In the genomic region with DNA sequence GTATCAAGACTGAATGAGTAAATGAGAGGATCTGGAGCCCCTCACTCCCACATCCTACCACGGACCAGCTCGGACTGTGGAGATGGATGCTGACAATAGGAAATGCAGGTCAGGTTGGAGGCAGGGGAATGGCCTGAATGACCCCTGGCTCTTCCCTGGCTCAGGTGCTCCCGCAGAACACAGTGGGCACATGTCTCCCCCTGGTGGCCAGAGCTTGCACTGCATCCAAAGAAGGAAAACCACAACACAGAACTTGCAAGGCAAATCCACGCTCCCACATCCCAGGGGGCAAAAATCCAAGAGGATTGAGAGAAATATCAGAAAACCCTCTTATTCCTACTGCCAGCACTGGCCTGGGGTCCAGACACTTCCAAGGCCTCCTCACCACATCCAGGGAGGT, we compare ENCODE assay signal across 8 cellular contexts.
A peak's percentile ranks its signal among the peaks of the same experiment; 100 is the strongest.
DNase-seq lines count a peak whose midpoint lies in the region; ATAC-seq, FAIRE-seq and TF ChIP-seq lines count a peak whose summit lies in the region.
"Not testable (repeated sequence)": the region's sequence is repeated elsewhere in the genome, so short reads cannot be mapped to it uniquely, and the experiment has no call there.

No MANE protein-coding gene starts in this region.

- peak; percentile 47 to 52 for ATAC-seq in CD4-positive, CD25-positive, alpha-beta regulatory T cell (ENCODE audit: low read depth in 2 of 2)
- ATAC-seq in GM23338 (peak; percentile 73), SK-N-SH treated with all-trans-retinoic acid at 6 μM for 48 hours (peak; percentile 63), left lobe of liver (peak; percentile 82), natural killer cell (peak in 2 of 3 donors; percentile 60 to 74)
- peak; percentile 62 for ATAC-seq in activated T-helper 17 cell treated with anti-CD3 and anti-CD28 coated beads, Interleukin-2, amount 50 U/mL, for 72 hours (replicated peaks)

- POLR2A ChIA-PET in endothelial cell of umbilical vein (lab: Charles Lee) = not testable (repeated sequence)

- H3K27ac Mint-ChIP-seq in CD4-positive, CD25-positive, alpha-beta regulatory T cell; GM23338; activated T-helper 17 cell treated with anti-CD3 and anti-CD28 coated beads, Interleukin-2, amount 50 U/mL, for 72 hours; natural killer cell: not testable (repeated sequence)

- dilution Hi-C loops in endothelial cell of umbilical vein (cut with MboI; ENCODE audit: extremely low pct_ligation_motif_present, low sequenced_read_pairs) = not testable (repeated sequence)

- DNase-seq in CD4-positive, CD25-positive, alpha-beta regulatory T cell; GM23338 (ENCODE audit: low spot score); endothelial cell of umbilical vein (ENCODE audit: low read depth, low spot score); left lobe of liver (ENCODE audit: low spot score); natural killer cell; urothelium cell line (ENCODE audit: low spot score): not testable (repeated sequence)

- CTCF ChIA-PET in endothelial cell of umbilical vein (lab: Charles Lee) = not testable (repeated sequence)

- H3K27me3 ChIP-seq in CD4-positive, CD25-positive, alpha-beta regulatory T cell (ENCODE audit: control insufficient read depth, insufficient read depth, low read length); GM23338 (ENCODE audit: insufficient read depth); endothelial cell of umbilical vein (ENCODE audit: control insufficient read depth in 2 of 2, insufficient read depth in 2 of 2, low read length in 2 of 2): not testable (repeated sequence)

- intact Hi-C loops in endothelial cell of umbilical vein (cut with micrococcal nuclease); natural killer cell (cut with micrococcal nuclease): not testable (repeated sequence)

- H3K9me1 ChIP-seq in endothelial cell of umbilical vein (replicated peaks; ENCODE audit: control insufficient read depth, extremely low read depth, insufficient read depth, low read length) = not testable (repeated sequence)

- not testable (repeated sequence) for H3F3A ChIP-seq in GM23338 (replicated peaks; ENCODE audit: low read depth)

- not testable (repeated sequence) for H3K27me3 Mint-ChIP-seq in CD4-positive, CD25-positive, alpha-beta regulatory T cell; GM23338 (ENCODE audit: insufficient read depth, low read depth, poor library complexity); activated T-helper 17 cell treated with anti-CD3 and anti-CD28 coated beads, Interleukin-2, amount 50 U/mL, for 72 hours; natural killer cell (ENCODE audit: low read depth in 2 of 2)

- not testable (repeated sequence) for H3K4me1 ChIP-seq in CD4-positive, CD25-positive, alpha-beta regulatory T cell (ENCODE audit: control insufficient read depth, insufficient read depth, low read length, poor library complexity, severe bottlenecking); GM23338 (ENCODE audit: insufficient read depth); endothelial cell of umbilical vein (ENCODE audit: control insufficient read depth, extremely low read depth, insufficient read depth, low read length)

- not testable (repeated sequence) for H2AFZ ChIP-seq in GM23338; endothelial cell of umbilical vein (ENCODE audit: low read depth, low read length)

- H3K36me3 ChIP-seq in CD4-positive, CD25-positive, alpha-beta regulatory T cell (ENCODE audit: control insufficient read depth, insufficient read depth, low read length); GM23338 (ENCODE audit: insufficient read depth); endothelial cell of umbilical vein (ENCODE audit: control insufficient read depth in 2 of 2, extremely low read depth in 1 of 2, insufficient read depth in 2 of 2, low read length in 2 of 2): not testable (repeated sequence)

- H3K79me2 ChIP-seq in GM23338 (replicated peaks; ENCODE audit: insufficient read depth); endothelial cell of umbilical vein (ENCODE audit: control insufficient read depth, insufficient read depth, low read length): not testable (repeated sequence)

- not testable (repeated sequence) for TF ChIP-seq CTCF in GM23338 (conservative IDR thresholded peaks at IDR 0.05; ENCODE audit: low read depth in 2 of 2); endothelial cell of umbilical vein (IDR thresholded peaks at IDR 0.05; ENCODE audit: extremely low read depth in 1 of 2, insufficient read depth in 1 of 2, low read depth in 1 of 2, low read length in 2 of 2); natural killer cell (IDR thresholded peaks at IDR 0.05)

- not testable (repeated sequence) for H3K4me3 Mint-ChIP-seq in CD4-positive, CD25-positive, alpha-beta regulatory T cell; GM23338; activated T-helper 17 cell treated with anti-CD3 and anti-CD28 coated beads, Interleukin-2, amount 50 U/mL, for 72 hours; natural killer cell

- not testable (repeated sequence) for H3K27ac ChIP-seq in CD4-positive, CD25-positive, alpha-beta regulatory T cell (ENCODE audit: insufficient read depth, low read length, poor library complexity, severe bottlenecking); GM23338 (ENCODE audit: low read depth); endothelial cell of umbilical vein (ENCODE audit: insufficient read depth, low read depth, low read length)

- FAIRE-seq in endothelial cell of umbilical vein (lab: Jason Lieb, UNC) (peak; percentile 99), urothelium cell line (lab: Jason Lieb, UNC) (peak; percentile 99)

- H3K4me1 Mint-ChIP-seq in CD4-positive, CD25-positive, alpha-beta regulatory T cell; GM23338; activated T-helper 17 cell treated with anti-CD3 and anti-CD28 coated beads, Interleukin-2, amount 50 U/mL, for 72 hours; natural killer cell: not testable (repeated sequence)

- H3K36me3 Mint-ChIP-seq in CD4-positive, CD25-positive, alpha-beta regulatory T cell; GM23338 (ENCODE audit: low read depth); activated T-helper 17 cell treated with anti-CD3 and anti-CD28 coated beads, Interleukin-2, amount 50 U/mL, for 72 hours (ENCODE audit: low read depth); natural killer cell: not testable (repeated sequence)

- H3K9ac ChIP-seq in endothelial cell of umbilical vein (replicated peaks; ENCODE audit: extremely low read depth, insufficient read depth, low read length) = not testable (repeated sequence)

- H3K9me3 ChIP-seq in CD4-positive, CD25-positive, alpha-beta regulatory T cell (ENCODE audit: control insufficient read depth in 2 of 2, low read length in 2 of 2); endothelial cell of umbilical vein (replicated peaks; ENCODE audit: control insufficient read depth, insufficient read depth, low read length): not testable (repeated sequence)

- H3K9me2 ChIP-seq in GM23338 (ENCODE audit: insufficient read depth) = not testable (repeated sequence)

- BruUV-seq in endothelial cell of umbilical vein (replicated peaks; lab: Mats Ljungman, UMichigan) = not testable (repeated sequence)

- not testable (repeated sequence) for H3K4me3 ChIP-seq in CD4-positive, CD25-positive, alpha-beta regulatory T cell (ENCODE audit: low read depth, low read length); GM23338; endothelial cell of umbilical vein (replicated peaks in 1 of 3; ENCODE audit: insufficient read depth in 1 of 3, low read depth in 1 of 3, low read length in 3 of 3)

- not testable (repeated sequence) for H4K20me1 ChIP-seq in GM23338 (replicated peaks; ENCODE audit: insufficient read depth); endothelial cell of umbilical vein (replicated peaks; ENCODE audit: control insufficient read depth, extremely low read depth, insufficient read depth, low read length)

- H3K4me2 ChIP-seq in GM23338; endothelial cell of umbilical vein (ENCODE audit: insufficient read depth, low read length): not testable (repeated sequence)

- H3K9me3 Mint-ChIP-seq in CD4-positive, CD25-positive, alpha-beta regulatory T cell; GM23338; activated T-helper 17 cell treated with anti-CD3 and anti-CD28 coated beads, Interleukin-2, amount 50 U/mL, for 72 hours; natural killer cell: not testable (repeated sequence)

- not testable (repeated sequence) for TF ChIP-seq POLR2A in endothelial cell of umbilical vein (IDR thresholded peaks at IDR 0.05; ENCODE audit: low read depth, low read length)
